ENCODE assay signal across 13 cellular contexts in the genomic region with DNA sequence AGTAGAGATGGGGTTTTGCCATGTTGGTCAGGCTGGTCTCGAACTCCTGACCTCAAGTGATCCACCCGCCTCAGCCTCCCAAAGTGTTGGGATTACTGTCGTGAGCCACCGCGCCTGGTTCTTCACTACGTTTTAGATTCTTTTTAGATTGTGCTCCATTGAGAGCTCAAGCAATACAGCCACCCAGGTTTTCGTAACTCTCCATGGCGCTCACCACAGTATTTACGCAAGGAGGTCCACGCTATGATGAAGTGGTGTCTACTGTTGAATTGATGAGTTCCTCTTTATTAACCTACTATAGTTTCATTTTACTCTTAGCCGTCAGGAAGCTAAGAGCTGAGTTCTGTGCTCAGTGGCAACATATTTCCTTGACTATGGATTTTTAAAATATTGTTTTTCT. TPM values are rescaled to one million over a fixed set of nuclear protein-coding genes. Genes with fewer than 3 reads are reported as not detected.
A peak's percentile ranks its signal among the peaks of the same experiment; 100 is the strongest.
DNase-seq lines count a peak whose midpoint lies in the region; ATAC-seq and TF ChIP-seq lines count a peak whose summit lies in the region.
"Had no signal": no experiment of that assay in that cellular context is flagged by ENCODE, and none has a peak within 500 bp of the region (broad histone marks: within the 10 kb centered on the region; RNA-seq: fewer than 3 reads in every experiment).

No MANE protein-coding gene starts in this region.

- H3K4me1 ChIP-seq in CD8-positive, alpha-beta memory T cell (ENCODE audit: insufficient read depth, low read length), result peaks cover 19% of the 10 kb centered on the region
- H3K4me1 ChIP-seq in neutrophil (ENCODE audit: control insufficient read depth in 1 of 2, insufficient read depth in 1 of 2, low read depth in 1 of 2, low read length in 1 of 2), result peaks cover 49 to 54% of the 10 kb centered on the region in 2 experiments

- intact Hi-C loops in dendritic cell treated with granulocyte-macrophage colony-stimulating factor and Interleukin-4, amounts not matched to agents 40 ng/mL and 50 ng/mL, for 4 days (cut with micrococcal nuclease), result loop anchor here (1.0 kb wide), 1 partner anchor 45 kb away; no protein-coding TSS in a partner anchor
- intact Hi-C loops in sciatic nerve (cut with DNase I), result no loop called here

- H3K9me3 ChIP-seq in CD8-positive, alpha-beta memory T cell (ENCODE audit: low read length), result no peaks in the 10 kb centered on the region
- H3K9me3 ChIP-seq in neutrophil, result no peaks in the 10 kb centered on the region
- H3K9me3 ChIP-seq: suprapubic skin had no signal

- CTCF ChIA-PET in CD8-positive, alpha-beta memory T cell (lab: Charles Lee), result interaction anchor here (1.4 to 3.8 kb wide), 6 partner anchors 8 to 223 kb away, joined by 3 to 37 read pairs (median 14); partner anchors contain the start of gene CENPS

- no peak for TF ChIP-seq CTCF in neutrophil (IDR thresholded peaks at IDR 0.05)

- H3K4me3 ChIP-seq in CD8-positive, alpha-beta memory T cell (ENCODE audit: low read length), result no peak overlapping the region
- H3K4me3 ChIP-seq in neutrophil (ENCODE audit: low read depth in 1 of 2, low read length in 1 of 2), result peak overlapping the region; percentile 62 to 87
- H3K4me3 ChIP-seq: suprapubic skin had no signal

- no peak overlapping the region for H3K27ac ChIP-seq in CD8-positive, alpha-beta memory T cell (ENCODE audit: low read depth, low read length)
- peak overlapping the region; percentile 97 for H3K27ac ChIP-seq in neutrophil

- peaks cover 0 to 3% of the 10 kb centered on the region in 2 donors for H3K27me3 Mint-ChIP-seq in CD8-positive, alpha-beta memory T cell
- H3K27me3 Mint-ChIP-seq in dendritic cell treated with granulocyte-macrophage colony-stimulating factor and Interleukin-4, amounts not matched to agents 40 ng/mL and 50 ng/mL, for 4 days, result no peaks in the 10 kb centered on the region

- ATAC-seq in sciatic nerve (no peak), GM18858 (IDR thresholded peaks at IDR 0.05; ENCODE audit: unreplicated experiment) (no peak)

- peak overlapping the region in 3 of 8 donors; percentile 7 to 92 (median 57) for H3K27ac Mint-ChIP-seq in CD8-positive, alpha-beta memory T cell
- H3K27ac Mint-ChIP-seq in dendritic cell treated with granulocyte-macrophage colony-stimulating factor and Interleukin-4, amounts not matched to agents 40 ng/mL and 50 ng/mL, for 4 days, result peak overlapping the region; percentile 100

- peaks cover 17 to 34% (median 28%) of the 10 kb centered on the region in 3 donors for H3K4me1 Mint-ChIP-seq in CD8-positive, alpha-beta memory T cell
- H3K4me1 Mint-ChIP-seq in dendritic cell treated with granulocyte-macrophage colony-stimulating factor and Interleukin-4, amounts not matched to agents 40 ng/mL and 50 ng/mL, for 4 days (ENCODE audit: low read depth), result peaks cover 36% of the 10 kb centered on the region

- H3K9me3 Mint-ChIP-seq in CD8-positive, alpha-beta memory T cell, result no peaks in the 10 kb centered on the region
- H3K9me3 Mint-ChIP-seq in dendritic cell treated with granulocyte-macrophage colony-stimulating factor and Interleukin-4, amounts not matched to agents 40 ng/mL and 50 ng/mL, for 4 days, result no peaks in the 10 kb centered on the region

- H3K27me3 ChIP-seq in CD8-positive, alpha-beta memory T cell (ENCODE audit: insufficient read depth, low read length, poor library complexity, severe bottlenecking), result no peaks in the 10 kb centered on the region
- H3K27me3 ChIP-seq in neutrophil, result no peaks in the 10 kb centered on the region
- H3K27me3 ChIP-seq: suprapubic skin had no signal

- DNase-seq in CD8-positive, alpha-beta memory T cell, result no peak
- DNase-seq in NOMO-1 treated with DMSO at 0.1 percent for 48 hours (lab: John Stamatoyannopoulos, UW; ENCODE audit: unreplicated experiment) (peak; percentile 90), cortex of kidney (lab: John Stamatoyannopoulos, UW) (no peak), activated gamma-delta T cell (lab: John Stamatoyannopoulos, UW) (no peak), sciatic nerve (ENCODE audit: low spot score) (no peak)
- DNase-seq: mammary epithelial cell, NCI-H1930, NCI-H526 treated with DMSO at 0.1 percent for 48 hours, RPMI8226 had no signal

- H3K36me3 Mint-ChIP-seq in CD8-positive, alpha-beta memory T cell, result peaks cover 0 to 4% (median 0%) of the 10 kb centered on the region in 3 donors
- peaks cover 14% of the 10 kb centered on the region for H3K36me3 Mint-ChIP-seq in dendritic cell treated with granulocyte-macrophage colony-stimulating factor and Interleukin-4, amounts not matched to agents 40 ng/mL and 50 ng/mL, for 4 days (ENCODE audit: low read depth)

- peak overlapping the region in 6 of 7 donors; percentile 34 to 89 (median 42) for H3K4me3 Mint-ChIP-seq in CD8-positive, alpha-beta memory T cell
- peak overlapping the region; percentile 40 for H3K4me3 Mint-ChIP-seq in dendritic cell treated with granulocyte-macrophage colony-stimulating factor and Interleukin-4, amounts not matched to agents 40 ng/mL and 50 ng/mL, for 4 days

- no peaks in the 10 kb centered on the region for H3K36me3 ChIP-seq in CD8-positive, alpha-beta memory T cell (ENCODE audit: insufficient read depth, low read length)
- no peaks in the 10 kb centered on the region for H3K36me3 ChIP-seq in neutrophil
- H3K36me3 ChIP-seq: suprapubic skin had no signal

- POLR2A ChIA-PET in CD8-positive, alpha-beta memory T cell (lab: Charles Lee), result no interaction called here

RNA-seq across cellular contexts. Expression of gene KIF1B, which starts 1.8 kb away (rescaled TPM):
- 10 to 100 TPM; 17.5 to 17.8 TPM for total RNA-seq in CD8-positive, alpha-beta memory T cell
- 2.6 TPM for polyA plus RNA-seq in CD8-positive, alpha-beta memory T cell
- 70.4 TPM for total RNA-seq in sciatic nerve
